In genomic region chr2:8701980-8702379, GRCh38 we compare ENCODE assay signal across 16 cellular contexts. TPM values are rescaled to one million over a fixed set of nuclear protein-coding genes. Genes with fewer than 3 reads are reported as not detected.
DNase-seq lines count a peak whose midpoint lies in the region; ATAC-seq and TF ChIP-seq lines count a peak whose summit lies in the region.
"Had no signal": no experiment of that assay in that cellular context is flagged by ENCODE, and none has a peak within 500 bp of the region (broad histone marks: within the 10 kb centered on the region; RNA-seq: fewer than 3 reads in every experiment).

No MANE protein-coding gene starts in this region.

- H2AK5ac ChIP-seq in trophoblast cell (ENCODE audit: low read length) = no peak overlapping the region

- WGBS in trophoblast cell (ENCODE audit: extremely low coverage, insufficient coverage, insufficient read length) = no CpG with 5 or more reads among the region's 12 CpGs

- H3K27ac ChIP-seq in angular gyrus (ENCODE audit: low read depth, low read length) = peak overlapping the region; percentile 4
- peak overlapping the region in 41 of 59 donors; percentile 5 to 77 (median 40) for H3K27ac ChIP-seq in dorsolateral prefrontal cortex
- no peak overlapping the region for H3K27ac ChIP-seq in trophoblast cell (ENCODE audit: low read depth, low read length)
- H3K27ac ChIP-seq in lower lobe of right lung = no peak overlapping the region
- H3K27ac ChIP-seq: A549, C4-2B had no signal

- H3K14ac ChIP-seq in trophoblast cell (ENCODE audit: low read length) = no peak overlapping the region

- no peak overlapping the region for H2AFZ ChIP-seq in trophoblast cell (ENCODE audit: insufficient read depth, low read length, poor library complexity)

- no peak for ATAC-seq in lower lobe of right lung
- no peak for ATAC-seq in GM18519 (IDR thresholded peaks at IDR 0.05; ENCODE audit: low FRiP score, unreplicated experiment)
- ATAC-seq: A549, GM12878, HepG2 had no signal

- no peak overlapping the region for H3K9ac ChIP-seq in trophoblast cell (ENCODE audit: low read length)

- H2BK12ac ChIP-seq in trophoblast cell (ENCODE audit: low read length) = no peak overlapping the region

- no peak overlapping the region for H4K91ac ChIP-seq in trophoblast cell (ENCODE audit: low read depth, low read length)

- H2BK120ac ChIP-seq in trophoblast cell (ENCODE audit: insufficient read depth, low read length, poor library complexity) = no peak overlapping the region

- no peaks in the 10 kb centered on the region for H3K27me3 ChIP-seq in dorsolateral prefrontal cortex
- H3K27me3 ChIP-seq in trophoblast cell (ENCODE audit: insufficient read depth, low read length) = no peaks in the 10 kb centered on the region
- H3K27me3 ChIP-seq in lower lobe of right lung (ENCODE audit: low read depth) = no peaks in the 10 kb centered on the region
- H3K27me3 ChIP-seq: BE2C had no signal

- H3K36me3 ChIP-seq in trophoblast cell (ENCODE audit: control insufficient read depth in 1 of 2, insufficient read depth in 2 of 2, low read length in 2 of 2) (no peaks in the 10 kb centered on the region), lower lobe of right lung (no peaks in the 10 kb centered on the region)
- H3K36me3 ChIP-seq: BE2C had no signal

- H3K23ac ChIP-seq in trophoblast cell (ENCODE audit: low read length) = peak overlapping the region; percentile 22

- H4K8ac ChIP-seq in trophoblast cell (ENCODE audit: low read depth, low read length) = no peak overlapping the region

- DNase-seq in dorsolateral prefrontal cortex (peak in 3 of 10 donors; percentile 40 to 49 (median 48)), trophoblast cell (no peak), lower lobe of right lung (no peak), dermis blood vessel endothelial cell (no peak)
- no peak for DNase-seq in stimulated activated naive CD4-positive, alpha-beta T cell treated with Interleukin-2 at 50 U/mL for 16 hours (lab: John Stamatoyannopoulos, UW)
- DNase-seq: BE2C; CD4-positive, alpha-beta memory T cell; DMS79; HCEC 1CT; HFFc6 had no signal

- TF ChIP-seq CTCF in dorsolateral prefrontal cortex (IDR thresholded peaks at IDR 0.05 in 54 of 56, conservative IDR thresholded peaks at IDR 0.05 in 2 of 56; ENCODE audit: low read depth in 1 of 56, partially characterized antibody in 56 of 56) (no peak), lower lobe of right lung (IDR thresholded peaks at IDR 0.05) (no peak)

- no peak overlapping the region for H3K4me2 ChIP-seq in trophoblast cell (ENCODE audit: low read length)
- H3K4me2 ChIP-seq: A549 had no signal

- no peak overlapping the region for H3K4ac ChIP-seq in trophoblast cell (ENCODE audit: low read depth, low read length)

- H3K18ac ChIP-seq in trophoblast cell (ENCODE audit: low read length) = no peak overlapping the region

- no peaks in the 10 kb centered on the region for H3K79me2 ChIP-seq in trophoblast cell (ENCODE audit: control insufficient read depth, insufficient read depth, low read length, poor library complexity)

- H3K79me1 ChIP-seq in trophoblast cell (ENCODE audit: low read length) = no peaks in the 10 kb centered on the region

- no peak overlapping the region for H2BK5ac ChIP-seq in trophoblast cell (ENCODE audit: low read depth, low read length, poor library complexity)

- peak overlapping the region in 38 of 59 donors; percentile 5 to 53 (median 29) for H3K4me3 ChIP-seq in dorsolateral prefrontal cortex
- H3K4me3 ChIP-seq in trophoblast cell (ENCODE audit: low read depth, low read length) = no peak overlapping the region
- no peak overlapping the region for H3K4me3 ChIP-seq in lower lobe of right lung
- H3K4me3 ChIP-seq: A549, GM12878 had no signal

- no peaks in the 10 kb centered on the region for H3K4me1 ChIP-seq in trophoblast cell (ENCODE audit: control insufficient read depth in 1 of 2, insufficient read depth in 2 of 2, low read length in 2 of 2)
- no peaks in the 10 kb centered on the region for H3K4me1 ChIP-seq in lower lobe of right lung
- H3K4me1 ChIP-seq: A549 had no signal

- H3K9me3 ChIP-seq in trophoblast cell (ENCODE audit: insufficient read depth, low read depth, low read length) = peaks cover 3% of the 10 kb centered on the region
- no peaks in the 10 kb centered on the region for H3K9me3 ChIP-seq in lower lobe of right lung
- H3K9me3 ChIP-seq: A549, BE2C had no signal

- H4K12ac ChIP-seq in trophoblast cell (ENCODE audit: low read depth, low read length) = no peak overlapping the region

- intact Hi-C loops in dorsolateral prefrontal cortex (cut with DNase I) = no loop called here
- intact Hi-C loops in lower lobe of right lung (cut with DNase I) = no loop called here

RNA-seq across cellular contexts. Expression of gene ID2, which starts 20.1 kb away (rescaled TPM):
- total RNA-seq in dorsolateral prefrontal cortex (100 to 1,000 TPM in 103 of 120 experiments, 10 to 100 TPM in 17; 73.4 to 233 (median 124) TPM), lower lobe of right lung (102 TPM), dermis blood vessel endothelial cell (31.4 and 68.2 TPM in 2 replicates)
- 277 and 280 TPM in 2 replicates for polyA plus RNA-seq in trophoblast cell (2013)

Comparison
In these comparisons a context has a peak if more than half of its experiments do, and no peak if none do; other contexts are left out.
1. H3K27ac ChIP-seq: peak in angular gyrus (single experiment) and dorsolateral prefrontal cortex (41 of 59); none in trophoblast cell (single experiment) and lower lobe of right lung (single experiment).
2. H3K4me3 ChIP-seq: peak in dorsolateral prefrontal cortex (38 of 59); none in trophoblast cell (single experiment) and lower lobe of right lung (single experiment).